Comparison of ENCODE assay signal across 8 cellular contexts in genomic region chr17:43906951-43907424, GRCh38. TPM values are rescaled to one million over a fixed set of nuclear protein-coding genes. Genes with fewer than 3 reads are reported as not detected.
DNase-seq lines count a peak whose midpoint lies in the region; ATAC-seq and TF ChIP-seq lines count a peak whose summit lies in the region.

No MANE protein-coding gene starts in this region.

- H3K27ac ChIP-seq in HEK293 (ENCODE audit: extremely low read depth, low read depth, low read length) (peak overlapping the region; percentile 51; the same call in 1 of the 2 replicates), right cardiac atrium (ENCODE audit: low read length) (peak overlapping the region; percentile 58)

- TF ChIP-seq CTCF in HEK293 (tag by site-specific recombination; IDR thresholded peaks at IDR 0.05) = no peak

- H3K4me1 ChIP-seq in HEK293 (ENCODE audit: control insufficient read depth, insufficient read depth, low read length) (peaks cover 12% of the 10 kb centered on the region; the same call in 1 of the 2 replicates), right cardiac atrium (ENCODE audit: control insufficient read depth, insufficient read depth, low read length) (peaks cover 5% of the 10 kb centered on the region), skeletal muscle satellite cell (ENCODE audit: control insufficient read depth, insufficient read depth, low read length) (peaks cover 25% of the 10 kb centered on the region)

- H3K36me3 ChIP-seq in HEK293 (ENCODE audit: control insufficient read depth in 2 of 2, insufficient read depth in 1 of 2, low read length in 2 of 2) (no peaks in the 10 kb centered on the region), skeletal muscle satellite cell (ENCODE audit: insufficient read depth, low read length) (no peaks in the 10 kb centered on the region)

- H3K9me3 ChIP-seq in HEK293 (ENCODE audit: control insufficient read depth, insufficient read depth, low read depth, low read length) = no peaks in the 10 kb centered on the region
- H3K9me3 ChIP-seq in right cardiac atrium (ENCODE audit: control insufficient read depth, low read length) = no peaks in the 10 kb centered on the region
- no peaks in the 10 kb centered on the region for H3K9me3 ChIP-seq in skeletal muscle satellite cell (replicated peaks; ENCODE audit: low read length)

- peaks cover 7% of the 10 kb centered on the region for H3K4me1 Mint-ChIP-seq in activated naive CD8-positive, alpha-beta T cell treated with anti-CD3 and anti-CD28 coated beads for 36 hours

- H3K4me2 ChIP-seq in skeletal muscle satellite cell (ENCODE audit: low read length) = peak overlapping the region; percentile 99

- H3K36me3 Mint-ChIP-seq in activated naive CD8-positive, alpha-beta T cell treated with anti-CD3 and anti-CD28 coated beads for 36 hours = no peaks in the 10 kb centered on the region

- peak overlapping the region; percentile 63 for H3K27ac Mint-ChIP-seq in activated naive CD8-positive, alpha-beta T cell treated with anti-CD3 and anti-CD28 coated beads for 36 hours

- DNase-seq in activated naive CD8-positive, alpha-beta T cell treated with anti-CD3 and anti-CD28 coated beads for 36 hours = no peak
- DNase-seq in right cardiac atrium (no peak), SIG-M5 treated with dmso at 0.1 percent for 504 hours (lab: John Stamatoyannopoulos, UW; ENCODE audit: unreplicated experiment) (no peak), occipital lobe (lab: John Stamatoyannopoulos, UW) (no peak), NCI-H345 treated with DMSO at 0.1 percent for 48 hours (lab: John Stamatoyannopoulos, UW; ENCODE audit: unreplicated experiment) (no peak), dedifferentiated amniotic fluid mesenchymal stem cell (ENCODE audit: extremely low spot score) (no peak)

- H3K9ac ChIP-seq in skeletal muscle satellite cell (ENCODE audit: low read depth, low read length) = peak overlapping the region; percentile 68

- peak; percentile 11 to 13 for ATAC-seq in right cardiac atrium

- POLR2A ChIA-PET in HEK293 (lab: Yijun Ruan, JAX) = interaction anchor here (1.2 kb wide), 2 partner anchors 9 to 19 kb away, joined by 3 to 4 read pairs; no protein-coding TSS in a partner anchor

- H3K27me3 Mint-ChIP-seq in activated naive CD8-positive, alpha-beta T cell treated with anti-CD3 and anti-CD28 coated beads for 36 hours = peaks cover 13% of the 10 kb centered on the region

- WGBS in right cardiac atrium = under 1% methylated on average over 29 of the region's 29 CpGs

- H3K27me3 ChIP-seq in right cardiac atrium (ENCODE audit: control insufficient read depth, insufficient read depth) (no peaks in the 10 kb centered on the region), skeletal muscle satellite cell (ENCODE audit: control insufficient read depth, insufficient read depth, low read length) (peaks cover 63% of the 10 kb centered on the region)

- intact Hi-C loops in right cardiac atrium (cut with DNase I) = no loop called here

- CTCF ChIA-PET in HEK293 (lab: Yijun Ruan, JAX) = interaction anchor here (0.6 to 5.6 kb wide), 11 partner anchors 12 to 209 kb away, joined by 3 to 50 read pairs (median 4); partner anchors contain the start of gene PPY

- peak overlapping the region; percentile 47 for H3K4me3 ChIP-seq in HEK293 (ENCODE audit: low read depth, low read length)
- peak overlapping the region; percentile 74 for H3K4me3 ChIP-seq in right cardiac atrium (ENCODE audit: low read length)
- H3K4me3 ChIP-seq in skeletal muscle satellite cell (ENCODE audit: low read length) = peak overlapping the region; percentile 79

- peak overlapping the region; percentile 80 for H3K4me3 Mint-ChIP-seq in activated naive CD8-positive, alpha-beta T cell treated with anti-CD3 and anti-CD28 coated beads for 36 hours

- no peaks in the 10 kb centered on the region for H3K9me3 Mint-ChIP-seq in activated naive CD8-positive, alpha-beta T cell treated with anti-CD3 and anti-CD28 coated beads for 36 hours

TF ChIP-seq in HEK293, 187 proteins besides CTCF, POLR2A, EP300 and RAD21 (continues in another document):
- TF ChIP-seq ZNF501 (tag by site-specific recombination; IDR thresholded peaks at IDR 0.05) (0 out of 2 replicates have a peak, but pooled peaks have one; percentile 17), ZNF629 (tag by site-specific recombination; IDR thresholded peaks at IDR 0.05) (peak; percentile 40; the same call in 1 of the 2 replicates), ZNF777 (tag by site-specific recombination; IDR thresholded peaks at IDR 0.05; ENCODE audit: borderline replicate concordance) (peak; percentile 77; the same call in 1 of the 2 replicates), ZNF239 (tag by site-specific recombination; IDR thresholded peaks at IDR 0.05) (no peak), ZBTB10 (tag by site-specific recombination; IDR thresholded peaks at IDR 0.05) (peak; percentile 85), GLIS2 (tag by site-specific recombination; IDR thresholded peaks at IDR 0.05) (peak; percentile 42), ZIC2 (tag by site-specific recombination; IDR thresholded peaks at IDR 0.05) (peak; percentile 93), ZBTB20 (tag by site-specific recombination; IDR thresholded peaks at IDR 0.05) (peak; percentile 95)
- TF ChIP-seq, protein P1, sequence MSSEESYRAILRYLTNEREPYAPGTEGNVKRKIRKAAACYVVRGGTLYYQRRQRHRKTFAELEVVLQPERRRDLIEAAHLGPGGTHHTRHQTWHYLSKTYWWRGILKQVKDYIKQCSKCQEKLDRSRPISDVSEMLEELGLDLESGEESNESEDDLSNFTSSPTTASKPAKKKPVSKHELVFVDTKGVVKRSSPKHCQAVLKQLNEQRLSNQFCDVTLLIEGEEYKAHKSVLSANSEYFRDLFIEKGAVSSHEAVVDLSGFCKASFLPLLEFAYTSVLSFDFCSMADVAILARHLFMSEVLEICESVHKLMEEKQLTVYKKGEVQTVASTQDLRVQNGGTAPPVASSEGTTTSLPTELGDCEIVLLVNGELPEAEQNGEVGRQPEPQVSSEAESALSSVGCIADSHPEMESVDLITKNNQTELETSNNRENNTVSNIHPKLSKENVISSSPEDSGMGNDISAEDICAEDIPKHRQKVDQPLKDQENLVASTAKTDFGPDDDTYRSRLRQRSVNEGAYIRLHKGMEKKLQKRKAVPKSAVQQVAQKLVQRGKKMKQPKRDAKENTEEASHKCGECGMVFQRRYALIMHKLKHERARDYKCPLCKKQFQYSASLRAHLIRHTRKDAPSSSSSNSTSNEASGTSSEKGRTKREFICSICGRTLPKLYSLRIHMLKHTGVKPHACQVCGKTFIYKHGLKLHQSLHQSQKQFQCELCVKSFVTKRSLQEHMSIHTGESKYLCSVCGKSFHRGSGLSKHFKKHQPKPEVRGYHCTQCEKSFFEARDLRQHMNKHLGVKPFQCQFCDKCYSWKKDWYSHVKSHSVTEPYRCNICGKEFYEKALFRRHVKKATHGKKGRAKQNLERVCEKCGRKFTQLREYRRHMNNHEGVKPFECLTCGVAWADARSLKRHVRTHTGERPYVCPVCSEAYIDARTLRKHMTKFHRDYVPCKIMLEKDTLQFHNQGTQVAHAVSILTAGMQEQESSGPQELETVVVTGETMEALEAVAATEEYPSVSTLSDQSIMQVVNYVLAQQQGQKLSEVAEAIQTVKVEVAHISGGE (tag by site-specific recombination; conservative IDR thresholded peaks at IDR 0.05; ENCODE audit: low read depth) = peak; percentile 58; the same call in 1 of the 2 replicates
- TF ChIP-seq, protein P2, sequence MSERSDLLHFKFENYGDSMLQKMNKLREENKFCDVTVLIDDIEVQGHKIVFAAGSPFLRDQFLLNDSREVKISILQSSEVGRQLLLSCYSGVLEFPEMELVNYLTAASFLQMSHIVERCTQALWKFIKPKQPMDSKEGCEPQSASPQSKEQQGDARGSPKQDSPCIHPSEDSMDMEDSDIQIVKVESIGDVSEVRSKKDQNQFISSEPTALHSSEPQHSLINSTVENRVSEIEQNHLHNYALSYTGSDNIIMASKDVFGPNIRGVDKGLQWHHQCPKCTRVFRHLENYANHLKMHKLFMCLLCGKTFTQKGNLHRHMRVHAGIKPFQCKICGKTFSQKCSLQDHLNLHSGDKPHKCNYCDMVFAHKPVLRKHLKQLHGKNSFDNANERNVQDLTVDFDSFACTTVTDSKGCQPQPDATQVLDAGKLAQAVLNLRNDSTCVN (tag by site-specific recombination; optimal IDR thresholded peaks at IDR 0.05) = peak; percentile 31

RNA-seq across cellular contexts. Expression of gene MPP2, which starts 0.3 kb away (rescaled TPM):
- total RNA-seq in activated naive CD8-positive, alpha-beta T cell treated with anti-CD3 and anti-CD28 coated beads for 36 hours = 1 to 10 TPM; 5.2 to 6.5 TPM
- total RNA-seq in right cardiac atrium (10 to 100 TPM in 3 of 4 donors, 1 to 10 TPM in 1; 8.7 to 20.7 (median 15.9) TPM), occipital lobe (14.2 TPM)
- 8.8 TPM for polyA plus RNA-seq in right cardiac atrium
- total RNA-seq in skeletal muscle satellite cell (2012; rRNA removed) = 2.3 and 3.3 TPM in 2 replicates

RNA-seq across cellular contexts. Expression of gene PPY, which starts 35.3 kb away (rescaled TPM):
- not detected for total RNA-seq in activated naive CD8-positive, alpha-beta T cell treated with anti-CD3 and anti-CD28 coated beads for 36 hours
- not detected for total RNA-seq in right cardiac atrium
- not detected for polyA plus RNA-seq in right cardiac atrium
- total RNA-seq in skeletal muscle satellite cell (2012; rRNA removed) = not detected in 2 replicates
- not detected for total RNA-seq in occipital lobe

RNA-seq across cellular contexts. Expression of gene PYY, which starts 46.8 kb away (rescaled TPM):
- total RNA-seq in activated naive CD8-positive, alpha-beta T cell treated with anti-CD3 and anti-CD28 coated beads for 36 hours = not detected
- total RNA-seq in right cardiac atrium (not detected), occipital lobe (not detected)
- polyA plus RNA-seq in right cardiac atrium = not detected
- under 0.01 TPM in 1 of 2 replicates, not detected in the other for total RNA-seq in skeletal muscle satellite cell (2012; rRNA removed)
